ENCODE assay signal across 1 cellular context in the genomic region with DNA sequence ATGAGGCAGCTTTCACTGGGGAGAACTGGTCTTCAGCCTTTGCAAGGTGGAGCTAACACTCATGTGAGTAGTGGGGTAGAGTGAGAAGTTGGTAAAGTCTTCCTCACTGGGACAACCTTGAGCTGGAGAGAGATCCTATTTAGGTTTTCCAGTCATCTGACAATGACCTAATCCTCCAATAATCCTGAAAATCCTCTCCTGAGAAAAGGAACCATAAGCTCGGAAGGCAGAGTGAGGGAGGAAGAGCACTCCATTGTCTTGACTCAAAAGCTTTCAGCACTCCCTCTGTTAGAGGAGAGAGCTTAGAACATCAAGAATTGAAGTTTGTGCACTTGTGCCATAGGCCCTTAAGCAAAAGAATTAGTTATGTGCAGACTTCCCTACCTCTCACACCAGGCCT.
TF ChIP-seq lines count a peak whose summit lies in the region.

No MANE protein-coding gene starts in this region.

TF ChIP-seq in GM23338, 12 proteins besides CTCF, POLR2A, EP300 and RAD21 (continued from another document):
- TF ChIP-seq, protein P1, sequence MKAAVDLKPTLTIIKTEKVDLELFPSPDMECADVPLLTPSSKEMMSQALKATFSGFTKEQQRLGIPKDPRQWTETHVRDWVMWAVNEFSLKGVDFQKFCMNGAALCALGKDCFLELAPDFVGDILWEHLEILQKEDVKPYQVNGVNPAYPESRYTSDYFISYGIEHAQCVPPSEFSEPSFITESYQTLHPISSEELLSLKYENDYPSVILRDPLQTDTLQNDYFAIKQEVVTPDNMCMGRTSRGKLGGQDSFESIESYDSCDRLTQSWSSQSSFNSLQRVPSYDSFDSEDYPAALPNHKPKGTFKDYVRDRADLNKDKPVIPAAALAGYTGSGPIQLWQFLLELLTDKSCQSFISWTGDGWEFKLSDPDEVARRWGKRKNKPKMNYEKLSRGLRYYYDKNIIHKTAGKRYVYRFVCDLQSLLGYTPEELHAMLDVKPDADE (IDR thresholded peaks at IDR 0.05), result no peak
- TF ChIP-seq EZH2 (IDR thresholded peaks at IDR 0.05; ENCODE audit: low read depth, unreplicated experiment), result no peak
- TF ChIP-seq REST (IDR thresholded peaks at IDR 0.05; ENCODE audit: unreplicated experiment), result no peak
- TF ChIP-seq EZH2phosphoT487 (IDR thresholded peaks at IDR 0.05; ENCODE audit: unreplicated experiment), result no peak
- TF ChIP-seq ZNF331 (CRISPR knock-in tag; IDR thresholded peaks at IDR 0.05; ENCODE audit: low read depth), result no peak
- TF ChIP-seq POLR2AphosphoS5 (IDR thresholded peaks at IDR 0.05; ENCODE audit: low read depth), result no peak
